In genomic region chr16:29995911-29996772, GRCh38 we compare ENCODE assay signal across 1 cellular context.
TF ChIP-seq lines count a peak whose summit lies in the region.

Gene INO80E, plus strand, starts transcription at chr16:29996241. Its CDS starts 70 bp downstream, at chr16:29996311.

TF ChIP-seq in K562, 482 proteins besides CTCF, POLR2A, EP300 and RAD21 (continued from another document and continues in another):
- no peak; the same call in 1 of the 2 replicates for TF ChIP-seq ZNF511 (CRISPR knock-in tag; IDR thresholded peaks at IDR 0.05)
- no peak for TF ChIP-seq RBM34 (IDR thresholded peaks at IDR 0.05; ENCODE audit: borderline replicate concordance, insufficient read depth, low read length)
- TF ChIP-seq MTA1 (IDR thresholded peaks at IDR 0.05; ENCODE audit: borderline replicate concordance): peak; percentile 95
- TF ChIP-seq POLR2AphosphoS2 (IDR thresholded peaks at IDR 0.05; ENCODE audit: low read length): no peak
- peak; percentile 17; the same call in 1 of the 2 replicates for TF ChIP-seq SMARCA4 (IDR thresholded peaks at IDR 0.05)
- no peak for TF ChIP-seq ZC3H4 (CRISPR knock-in tag; IDR thresholded peaks at IDR 0.05; ENCODE audit: borderline replicate concordance)
- TF ChIP-seq CUX1 (CRISPR knock-in tag; IDR thresholded peaks at IDR 0.05): no peak
- TF ChIP-seq MAFG (tag; conservative IDR thresholded peaks at IDR 0.05): no peak
- no peak for TF ChIP-seq YBX1 (IDR thresholded peaks at IDR 0.05)
- peak; percentile 84 for TF ChIP-seq EGR1 (conservative IDR thresholded peaks at IDR 0.05)
- TF ChIP-seq STAT6 (CRISPR knock-in tag; IDR thresholded peaks at IDR 0.05): peak; percentile 67; the same call in 1 of the 2 replicates
- no peak for TF ChIP-seq CCAR2 (IDR thresholded peaks at IDR 0.05; ENCODE audit: low read depth, low read length)
- no peak for TF ChIP-seq HOXB6 (CRISPR knock-in tag; IDR thresholded peaks at IDR 0.05; ENCODE audit: borderline replicate concordance)
- TF ChIP-seq ZBED1 (IDR thresholded peaks at IDR 0.05): no peak
- TF ChIP-seq MCM3 (IDR thresholded peaks at IDR 0.05): no peak
- TF ChIP-seq ZFP36 (IDR thresholded peaks at IDR 0.05; ENCODE audit: low read depth, low read length, partially characterized antibody): no peak
- TF ChIP-seq BACH1 (tag; IDR thresholded peaks at IDR 0.05): peak; percentile 44; the same call in 1 of the 2 replicates
- no peak for TF ChIP-seq THRB (CRISPR knock-in tag; conservative IDR thresholded peaks at IDR 0.05)
- TF ChIP-seq IRF2 (CRISPR knock-in tag; IDR thresholded peaks at IDR 0.05): no peak
- TF ChIP-seq SAFB2 (IDR thresholded peaks at IDR 0.05; ENCODE audit: borderline replicate concordance, low read depth, low read length, severe bottlenecking): no peak
- no peak for TF ChIP-seq HDAC6 (IDR thresholded peaks at IDR 0.05; ENCODE audit: low read depth, low read length)
- TF ChIP-seq FOXA1 (IDR thresholded peaks at IDR 0.05; ENCODE audit: borderline replicate concordance): no peak
- TF ChIP-seq ZFPM2 (CRISPR knock-in tag; IDR thresholded peaks at IDR 0.05): no peak
- TF ChIP-seq HIVEP1 (CRISPR knock-in tag; IDR thresholded peaks at IDR 0.05): no peak
- TF ChIP-seq ILF3 (IDR thresholded peaks at IDR 0.05; ENCODE audit: borderline replicate concordance): no peak
- no peak for TF ChIP-seq ZNF165 (CRISPR knock-in tag; IDR thresholded peaks at IDR 0.05; ENCODE audit: borderline replicate concordance)
- TF ChIP-seq PCBP2 (IDR thresholded peaks at IDR 0.05; ENCODE audit: low read depth, low read length, poor library complexity, severe bottlenecking): no peak
- TF ChIP-seq TEAD1 (CRISPR knock-in tag; IDR thresholded peaks at IDR 0.05): peak in 1 of 2 experiments; percentile 69; a peak in 1 of 4 replicates
- no peak for TF ChIP-seq MBD1 (CRISPR knock-in tag; IDR thresholded peaks at IDR 0.05)
- no peak; the same call in 1 of the 2 replicates for TF ChIP-seq TCF3 (CRISPR knock-in tag; IDR thresholded peaks at IDR 0.05)
- TF ChIP-seq U2AF2 (optimal IDR thresholded peaks at IDR 0.05; ENCODE audit: low read depth, low read length): no peak
- no peak for TF ChIP-seq GATAD2A (IDR thresholded peaks at IDR 0.05)
- peak; percentile 55; the same call in 1 of the 2 replicates for TF ChIP-seq KHSRP (IDR thresholded peaks at IDR 0.05)
- TF ChIP-seq YY1 (IDR thresholded peaks at IDR 0.05; ENCODE audit: borderline replicate concordance in 1 of 3, control insufficient read depth in 1 of 3, extremely low read depth in 1 of 3, insufficient read depth in 3 of 3, insufficient read length in 1 of 3, insufficient replicate concordance in 2 of 3, low read depth in 1 of 3, low read length in 2 of 3): peak; percentile 88 to 97 (median 95)
- peak; percentile 73 for TF ChIP-seq MBD2 (IDR thresholded peaks at IDR 0.05; ENCODE audit: borderline replicate concordance, low read depth)
- no peak for TF ChIP-seq NCOA1 (IDR thresholded peaks at IDR 0.05; ENCODE audit: low read depth)
- no peak for TF ChIP-seq ZNF785 (CRISPR knock-in tag; IDR thresholded peaks at IDR 0.05)
- TF ChIP-seq SMARCA5 (IDR thresholded peaks at IDR 0.05): no peak
- TF ChIP-seq ADNP (tag; IDR thresholded peaks at IDR 0.05): no peak
- no peak for TF ChIP-seq TSHZ1 (CRISPR knock-in tag; IDR thresholded peaks at IDR 0.05)
- no peak for TF ChIP-seq FUS (optimal IDR thresholded peaks at IDR 0.05; ENCODE audit: low read depth, low read length)
- TF ChIP-seq NFRKB (IDR thresholded peaks at IDR 0.05; ENCODE audit: low read depth): no peak; the same call in none of the 2 replicates
- TF ChIP-seq ZNF740 (CRISPR knock-in tag; IDR thresholded peaks at IDR 0.05): no peak
- TF ChIP-seq ZNF740 (tag; IDR thresholded peaks at IDR 0.05): no peak
- no peak for TF ChIP-seq ZNF3 (CRISPR knock-in tag; IDR thresholded peaks at IDR 0.05)
- TF ChIP-seq SAFB (IDR thresholded peaks at IDR 0.05; ENCODE audit: borderline replicate concordance, low read depth, low read length): no peak
- TF ChIP-seq RAD51 (IDR thresholded peaks at IDR 0.05; ENCODE audit: borderline replicate concordance, low read depth): no peak
- TF ChIP-seq ZNF263 (CRISPR knock-in tag; IDR thresholded peaks at IDR 0.05; ENCODE audit: borderline replicate concordance): peak; percentile 60; the same call in 1 of the 2 replicates
- no peak for TF ChIP-seq ZKSCAN3 (CRISPR knock-in tag; IDR thresholded peaks at IDR 0.05)
- TF ChIP-seq FOXO4 (CRISPR knock-in tag; IDR thresholded peaks at IDR 0.05): no peak
